Comparison of ENCODE assay signal across 24 cellular contexts in genomic region chr6:40082278-40083043, GRCh38.
"Had no signal": no experiment of that assay in that cellular context is flagged by ENCODE, and none has a peak within 500 bp of the region (broad histone marks: within the 10 kb centered on the region; RNA-seq: fewer than 3 reads in every experiment).

No MANE protein-coding gene starts in this region.

- H3K36me3 ChIP-seq: esophagus squamous epithelium, gastrocnemius medialis, heart right ventricle, left lung, lower lobe of right lung had no signal

- H3K27ac ChIP-seq: epithelial cell of prostate, esophagus squamous epithelium, gastrocnemius medialis, heart right ventricle, left lung, lower lobe of right lung had no signal

- FAIRE-seq: colon, endometrium, islet of Langerhans, keratinocyte had no signal

- H3K4me1 ChIP-seq: gastrocnemius medialis, heart right ventricle, left lung, lower lobe of right lung had no signal

- DNase-seq: cortex of kidney; effector CD4-positive, alpha-beta T cell; effector memory CD4-positive, alpha-beta T cell; erythroblast; esophagus squamous epithelium; foreskin fibroblast; foreskin melanocyte; gastrocnemius medialis; glutamatergic neuron; head of caudate nucleus; heart right ventricle; hippocampal formation; left cardiac atrium; left lung; left ventricle myocardium superior; lower lobe of right lung; mesendoderm; midbrain; naive thymus-derived CD4-positive, alpha-beta T cell had no signal

- H3K4me3 ChIP-seq: esophagus squamous epithelium, gastrocnemius medialis, heart right ventricle, left lung, lower lobe of right lung had no signal

- H3K9me3 ChIP-seq: esophagus squamous epithelium, gastrocnemius medialis, heart right ventricle, left lung, lower lobe of right lung had no signal

- H3K27me3 ChIP-seq: left lung had no signal
